8 cellular contexts compared by ENCODE assay signal in genomic region chr3:14431556-14431927, GRCh38. TPM values are rescaled to one million over a fixed set of nuclear protein-coding genes. Genes with fewer than 3 reads are reported as not detected.
A peak's percentile ranks its signal among the peaks of the same experiment; 100 is the strongest.
DNase-seq lines count a peak whose midpoint lies in the region; ATAC-seq and TF ChIP-seq lines count a peak whose summit lies in the region.

No MANE protein-coding gene starts in this region.

- ATAC-seq in GM21423 (IDR thresholded peaks at IDR 0.05; ENCODE audit: unreplicated experiment) (peak; percentile 30), HG03571 (IDR thresholded peaks at IDR 0.05; ENCODE audit: unreplicated experiment) (peak; percentile 20)
- ATAC-seq in activated naive CD8-positive, alpha-beta T cell treated with anti-CD3 and anti-CD28 coated beads, Interleukin-2, amount 10 ng/mL, durations not matched to agents 7 days and 5 days (ENCODE audit: low read depth) = peak; percentile 4

- H3K27me3 Mint-ChIP-seq in activated naive CD8-positive, alpha-beta T cell treated with anti-CD3 and anti-CD28 coated beads, Interleukin-2, amount 10 ng/mL, durations not matched to agents 7 days and 5 days = no peaks in the 10 kb centered on the region

- H3K36me3 Mint-ChIP-seq in activated naive CD8-positive, alpha-beta T cell treated with anti-CD3 and anti-CD28 coated beads, Interleukin-2, amount 10 ng/mL, durations not matched to agents 7 days and 5 days = peaks cover 1% of the 10 kb centered on the region

- TF ChIP-seq CTCF in GM10266 (IDR thresholded peaks at IDR 0.05; ENCODE audit: control insufficient read depth, insufficient read depth, low read depth, missing control alignments) (peak; percentile 47), lower leg skin (IDR thresholded peaks at IDR 0.05) (no peak)

- peak overlapping the region; percentile 87 for H3K4me3 Mint-ChIP-seq in activated naive CD8-positive, alpha-beta T cell treated with anti-CD3 and anti-CD28 coated beads, Interleukin-2, amount 10 ng/mL, durations not matched to agents 7 days and 5 days

- H3K9ac ChIP-seq in mucosa of stomach (ENCODE audit: low read length) = peak overlapping the region; percentile 29

- H3K9me3 Mint-ChIP-seq in activated naive CD8-positive, alpha-beta T cell treated with anti-CD3 and anti-CD28 coated beads, Interleukin-2, amount 10 ng/mL, durations not matched to agents 7 days and 5 days = no peaks in the 10 kb centered on the region

- peaks cover 75% of the 10 kb centered on the region for H3K4me1 Mint-ChIP-seq in activated naive CD8-positive, alpha-beta T cell treated with anti-CD3 and anti-CD28 coated beads, Interleukin-2, amount 10 ng/mL, durations not matched to agents 7 days and 5 days

- WGBS in lower leg skin, 2 donors = 76 to 82% methylated on average over 8 of the region's 8 CpGs

- H3K27me3 ChIP-seq in mucosa of stomach (ENCODE audit: control insufficient read depth, insufficient read depth, low read length) = no peaks in the 10 kb centered on the region

- peak overlapping the region; percentile 14 for H3K4me3 ChIP-seq in mucosa of stomach (ENCODE audit: low read length)
- H3K4me3 ChIP-seq in lower leg skin (ENCODE audit: low read depth, poor library complexity, severe bottlenecking) = no peak overlapping the region

- H3K27ac Mint-ChIP-seq in activated naive CD8-positive, alpha-beta T cell treated with anti-CD3 and anti-CD28 coated beads, Interleukin-2, amount 10 ng/mL, durations not matched to agents 7 days and 5 days = peak overlapping the region; percentile 99

- POLR2A ChIA-PET in activated naive CD8-positive, alpha-beta T cell treated with anti-CD3 and anti-CD28 coated beads, Interleukin-2, amount 10 ng/mL, durations not matched to agents 7 days and 5 days (lab: Charles Lee) = interaction anchor here (0.6 to 5.4 kb wide), 10 partner anchors 11 to 307 kb away, joined by 3 to 61 read pairs (median 6); partner anchors contain the start of genes CHCHD4, LSM3, SLC6A6 and TMEM43

- H3K4me1 ChIP-seq in mucosa of stomach (ENCODE audit: control insufficient read depth, insufficient read depth, low read length) = peaks cover 80% of the 10 kb centered on the region

- DNase-seq in GM10266 (ENCODE audit: extremely low spot score) (peak; percentile 44), anterior cingulate cortex (lab: John Stamatoyannopoulos, UW) (no peak), NAMALWA (ENCODE audit: low spot score) (no peak), lower leg skin (ENCODE audit: low spot score in 2 of 2) (no peak)
- DNase-seq in activated naive CD8-positive, alpha-beta T cell treated with anti-CD3 and anti-CD28 coated beads, Interleukin-2, amount 10 ng/mL, durations not matched to agents 7 days and 5 days = peak; percentile 51

- intact Hi-C loops in lower leg skin (cut with DNase I; ENCODE audit: low total_unique reads) = no loop called here

- no peak for TF ChIP-seq POLR2A in lower leg skin (IDR thresholded peaks at IDR 0.05)

- H3K9me3 ChIP-seq in mucosa of stomach (ENCODE audit: control insufficient read depth, low read length) = no peaks in the 10 kb centered on the region

- no peaks in the 10 kb centered on the region for H3K36me3 ChIP-seq in mucosa of stomach (ENCODE audit: control insufficient read depth, insufficient read depth, low read length)

RNA-seq across cellular contexts. Expression of gene SLC6A6, which starts 29.1 kb away (rescaled TPM):
- 10 to 100 TPM; 39.8 to 42.6 TPM for total RNA-seq in activated naive CD8-positive, alpha-beta T cell treated with anti-CD3 and anti-CD28 coated beads, Interleukin-2, amount 10 ng/mL, durations not matched to agents 7 days and 5 days
- total RNA-seq in lower leg skin = 100 to 1,000 TPM in 1 of 4 donors, 10 to 100 TPM in 3; 34.4 to 166 (median 55.2) TPM

Comparison
In these comparisons a context has a peak if more than half of its experiments do, and no peak if none do; other contexts are left out.
1. DNase-seq: peak in GM10266 (single experiment) and activated naive CD8-positive, alpha-beta T cell treated with anti-CD3 and anti-CD28 coated beads, Interleukin-2, amount 10 ng/mL, durations not matched to agents 7 days and 5 days (single experiment); none in anterior cingulate cortex (0 of 58), NAMALWA (single experiment) and lower leg skin (0 of 2).
2. Peak in every context shown above with its lines, with median percentiles within 50 percentile points of each other: ATAC-seq.